8 cellular contexts compared by ENCODE assay signal in the genomic region with DNA sequence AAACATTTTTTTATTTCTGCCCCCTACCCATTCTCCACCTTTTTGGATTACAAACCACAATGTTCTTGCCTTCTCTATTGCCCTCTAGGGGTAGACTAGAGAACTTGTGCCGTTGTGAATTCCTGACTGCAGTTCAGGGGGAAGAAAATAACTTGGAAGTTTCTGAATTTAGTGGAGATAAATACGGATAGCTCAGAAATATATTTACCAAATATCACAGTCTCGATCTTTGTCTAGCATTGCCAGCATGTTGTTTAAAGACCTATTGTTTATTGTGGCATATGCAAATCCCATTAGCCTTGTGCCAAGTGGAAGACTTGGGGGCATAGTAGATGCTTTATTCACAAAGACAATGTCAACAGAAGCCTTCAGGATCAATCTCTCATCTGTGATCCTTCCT.
DNase-seq lines count a peak whose midpoint lies in the region; ATAC-seq, FAIRE-seq and TF ChIP-seq lines count a peak whose summit lies in the region.

No MANE protein-coding gene starts in this region.

- peak; percentile 52 for ATAC-seq in GM21515 (IDR thresholded peaks at IDR 0.05; ENCODE audit: unreplicated experiment)
- no peak for ATAC-seq in HG02588 (IDR thresholded peaks at IDR 0.05; ENCODE audit: unreplicated experiment)
- ATAC-seq in stimulated activated naive CD8-positive, alpha-beta T cell treated with anti-CD3 and anti-CD28 coated beads, Interleukin-15, amount 100 ng/mL, for 72 hours: no peak

- peak; percentile 2 for DNase-seq in DMS53 treated with DMSO at 0.1 percent for 48 hours (lab: John Stamatoyannopoulos, UW; ENCODE audit: unreplicated experiment)
- DNase-seq in NCI-H2171 treated with DMSO at 0.1 percent for 48 hours (lab: John Stamatoyannopoulos, UW): peak; percentile 49
- DNase-seq in H1 (ENCODE audit: low read depth in 1 of 2, low spot score in 2 of 2): no peak
- DNase-seq in pons (ENCODE audit: low spot score): peak; percentile 98
- no peak for DNase-seq in NCI-H1048 (lab: John Stamatoyannopoulos, UW)
- no peak for DNase-seq in stimulated activated naive CD8-positive, alpha-beta T cell treated with anti-CD3 and anti-CD28 coated beads, Interleukin-15, amount 100 ng/mL, for 72 hours

- peak; percentile 55 to 62 for TF ChIP-seq RAD21 in H1 (IDR thresholded peaks at IDR 0.05 in 1 of 2, conservative IDR thresholded peaks at IDR 0.05 in 1 of 2; ENCODE audit: low read depth in 2 of 2, low read length in 2 of 2)

- H2BK120ac ChIP-seq in H1 (replicated peaks; ENCODE audit: low read depth, low read length): no peak overlapping the region

- POLR2A ChIA-PET in H1 (lab: Charles Lee; ENCODE audit: partially characterized antibody): no interaction called here

- H3K27ac Mint-ChIP-seq in stimulated activated naive CD8-positive, alpha-beta T cell treated with anti-CD3 and anti-CD28 coated beads, Interleukin-15, amount 100 ng/mL, for 72 hours: no peak overlapping the region

- H2AFZ ChIP-seq in H1 (ENCODE audit: low read length): no peak overlapping the region

- H3K4me2 ChIP-seq in H1 (ENCODE audit: insufficient read depth in 1 of 2, low read depth in 2 of 2, low read length in 2 of 2): no peak overlapping the region

- H2BK15ac ChIP-seq in H1 (ENCODE audit: low read length): no peak overlapping the region

- FAIRE-seq in H1 (lab: Jason Lieb, UNC): peak; percentile 66

- no peaks in the 10 kb centered on the region for H3K79me1 ChIP-seq in H1 (ENCODE audit: low read depth, low read length)

- no peaks in the 10 kb centered on the region for H3K36me3 ChIP-seq in H1 (ENCODE audit: control insufficient read depth in 2 of 4, insufficient read depth in 4 of 4, low read length in 3 of 4)

- CTCF ChIA-PET in H1 (lab: Charles Lee; ENCODE audit: partially characterized antibody): interaction anchor here (0.6 to 3.1 kb wide), 25 partner anchors 9 to 1192 kb away, joined by 3 to 14 read pairs (median 3); no protein-coding TSS in a partner anchor

- no peak overlapping the region for H3K23ac ChIP-seq in H1 (ENCODE audit: insufficient read length)

- no peak overlapping the region for H3K27ac ChIP-seq in H1 (ENCODE audit: low read depth, low read length)

- no peaks in the 10 kb centered on the region for H3K27me3 ChIP-seq in H1 (replicated peaks in 1 of 4; ENCODE audit: control insufficient read depth in 3 of 4, extremely low read depth in 1 of 4, insufficient read depth in 3 of 4, low read length in 3 of 4)

- no peaks in the 10 kb centered on the region for H3K9me3 Mint-ChIP-seq in stimulated activated naive CD8-positive, alpha-beta T cell treated with anti-CD3 and anti-CD28 coated beads, Interleukin-15, amount 100 ng/mL, for 72 hours

- H4K5ac ChIP-seq in H1 (ENCODE audit: insufficient read length, low read depth, low read length): no peak overlapping the region

- no peak overlapping the region for H3K9ac ChIP-seq in H1 (replicated peaks in 1 of 4; ENCODE audit: extremely low read depth in 1 of 4, low read depth in 3 of 4, low read length in 3 of 4)

- H4K8ac ChIP-seq in H1 (ENCODE audit: extremely low read depth, insufficient read depth, low read length): no peak overlapping the region

- TF ChIP-seq POLR2A in H1 (IDR thresholded peaks at IDR 0.05; ENCODE audit: control extremely low read depth in 1 of 2, low read depth in 2 of 2, low read length in 2 of 2): no peak

- H3K56ac ChIP-seq in H1 (replicated peaks; ENCODE audit: insufficient read length, low read depth, low read length): no peak overlapping the region

- no peaks in the 10 kb centered on the region for H3K23me2 ChIP-seq in H1 (ENCODE audit: low read depth, low read length)

- H3K4me3 Mint-ChIP-seq in stimulated activated naive CD8-positive, alpha-beta T cell treated with anti-CD3 and anti-CD28 coated beads, Interleukin-15, amount 100 ng/mL, for 72 hours: no peak overlapping the region

- TF ChIP-seq CTCF in H1 (IDR thresholded peaks at IDR 0.05; ENCODE audit: control extremely low read depth in 1 of 3, insufficient read depth in 1 of 3, low read depth in 1 of 3, low read length in 3 of 3): peak in 2 of 3 experiments; percentile 59 to 68; a peak in 2 of 4 replicates

- no peak overlapping the region for H3K4me3 ChIP-seq in H1 (ENCODE audit: extremely low read depth in 1 of 4, insufficient read depth in 2 of 4, low read depth in 3 of 4, low read length in 4 of 4)

- H2BK20ac ChIP-seq in H1 (ENCODE audit: low read length): no peak overlapping the region

- H3K4me1 Mint-ChIP-seq in stimulated activated naive CD8-positive, alpha-beta T cell treated with anti-CD3 and anti-CD28 coated beads, Interleukin-15, amount 100 ng/mL, for 72 hours: no peaks in the 10 kb centered on the region

- H2BK5ac ChIP-seq in H1 (ENCODE audit: low read depth, low read length): no peak overlapping the region

- no peak overlapping the region for H2BK12ac ChIP-seq in H1 (ENCODE audit: low read depth, low read length)

- no peaks in the 10 kb centered on the region for H4K20me1 ChIP-seq in H1 (replicated peaks in 1 of 2; ENCODE audit: control insufficient read depth in 1 of 2, insufficient read depth in 2 of 2, low read length in 2 of 2)

- no peak overlapping the region for H3K14ac ChIP-seq in H1 (ENCODE audit: insufficient read length)

- no peak overlapping the region for H3K4ac ChIP-seq in H1 (replicated peaks; ENCODE audit: insufficient read length, low read depth, low read length)

- H2AK5ac ChIP-seq in H1 (ENCODE audit: low read depth, low read length): no peak overlapping the region

- H3K27me3 Mint-ChIP-seq in stimulated activated naive CD8-positive, alpha-beta T cell treated with anti-CD3 and anti-CD28 coated beads, Interleukin-15, amount 100 ng/mL, for 72 hours: peaks cover 8% of the 10 kb centered on the region

- H3K4me1 ChIP-seq in H1 (replicated peaks in 1 of 4; ENCODE audit: control insufficient read depth in 3 of 4, insufficient read depth in 4 of 4, low read length in 3 of 4): no peaks in the 10 kb centered on the region; a peak in 2 of 7 replicates

- H4K91ac ChIP-seq in H1 (replicated peaks; ENCODE audit: insufficient read length, low read length): no peak overlapping the region

- TF ChIP-seq EP300 in H1 (IDR thresholded peaks at IDR 0.05; ENCODE audit: borderline replicate concordance in 1 of 2, low read depth in 2 of 2, low read length in 2 of 2): no peak

- H3K9me3 ChIP-seq in H1 (ENCODE audit: insufficient read depth in 2 of 2, low read depth in 1 of 2, low read length in 1 of 2): no peaks in the 10 kb centered on the region

- WGBS in H1 (ENCODE audit: extremely low coverage in 1 of 2, insufficient coverage in 1 of 2, insufficient read length in 1 of 2, insufficient replicate concordance in 2 of 2, low coverage in 1 of 2, low lambda C conversion rate in 2 of 2, missing lambda C conversion rate in 1 of 2), 2 experiments: 38% methylated on average over 3 of the region's 3 CpGs; no CpG with 5 or more reads in 1 of the 2 experiments

- H3K79me2 ChIP-seq in H1 (ENCODE audit: control insufficient read depth in 1 of 2, insufficient read depth in 2 of 2, low read length in 2 of 2): no peaks in the 10 kb centered on the region

- H3K18ac ChIP-seq in H1 (ENCODE audit: extremely low read depth, low read length): no peak overlapping the region

TF ChIP-seq in H1, 55 proteins besides CTCF, POLR2A, EP300 and RAD21:
- TF ChIP-seq SIN3A (conservative IDR thresholded peaks at IDR 0.05 in 1 of 2, IDR thresholded peaks at IDR 0.05 in 1 of 2; ENCODE audit: low read depth in 1 of 2, low read length in 2 of 2) (no peak), BCL11A (IDR thresholded peaks at IDR 0.05; ENCODE audit: low read depth in 2 of 2, low read length in 2 of 2) (no peak), CTBP2 (IDR thresholded peaks at IDR 0.05; ENCODE audit: borderline replicate concordance, insufficient read depth, insufficient read length, low read length) (no peak), KDM4A (IDR thresholded peaks at IDR 0.05; ENCODE audit: low read depth, low read length, severe bottlenecking) (no peak), SP4 (IDR thresholded peaks at IDR 0.05; ENCODE audit: low read length) (no peak), GABPA (IDR thresholded peaks at IDR 0.05; ENCODE audit: borderline replicate concordance, insufficient read depth, low read length) (no peak), SIX5 (IDR thresholded peaks at IDR 0.05; ENCODE audit: low read depth, low read length) (no peak), RNF2 (IDR thresholded peaks at IDR 0.05; ENCODE audit: borderline replicate concordance, low read depth, low read length, missing control alignments, poor library complexity, severe bottlenecking) (no peak), SP1 (IDR thresholded peaks at IDR 0.05; ENCODE audit: low read depth, low read length) (no peak), CHD2 (IDR thresholded peaks at IDR 0.05; ENCODE audit: low read length) (no peak), POLR2AphosphoS5 (IDR thresholded peaks at IDR 0.05; ENCODE audit: low read depth, low read length) (no peak), NRF1 (IDR thresholded peaks at IDR 0.05; ENCODE audit: low read depth, low read length) (no peak), TAF7 (optimal IDR thresholded peaks at IDR 0.05; ENCODE audit: borderline replicate concordance, low read depth, low read length) (no peak), SUZ12 (IDR thresholded peaks at IDR 0.05; ENCODE audit: low read length) (no peak), ASH2L (IDR thresholded peaks at IDR 0.05; ENCODE audit: low read length) (no peak)
- TF ChIP-seq, protein P1, sequence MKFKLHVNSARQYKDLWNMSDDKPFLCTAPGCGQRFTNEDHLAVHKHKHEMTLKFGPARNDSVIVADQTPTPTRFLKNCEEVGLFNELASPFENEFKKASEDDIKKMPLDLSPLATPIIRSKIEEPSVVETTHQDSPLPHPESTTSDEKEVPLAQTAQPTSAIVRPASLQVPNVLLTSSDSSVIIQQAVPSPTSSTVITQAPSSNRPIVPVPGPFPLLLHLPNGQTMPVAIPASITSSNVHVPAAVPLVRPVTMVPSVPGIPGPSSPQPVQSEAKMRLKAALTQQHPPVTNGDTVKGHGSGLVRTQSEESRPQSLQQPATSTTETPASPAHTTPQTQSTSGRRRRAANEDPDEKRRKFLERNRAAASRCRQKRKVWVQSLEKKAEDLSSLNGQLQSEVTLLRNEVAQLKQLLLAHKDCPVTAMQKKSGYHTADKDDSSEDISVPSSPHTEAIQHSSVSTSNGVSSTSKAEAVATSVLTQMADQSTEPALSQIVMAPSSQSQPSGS (IDR thresholded peaks at IDR 0.05; ENCODE audit: low read length): no peak

Comparison
In these comparisons a context has a peak if more than half of its experiments do, and no peak if none do; other contexts are left out.
1. DNase-seq: peak in DMS53 treated with DMSO at 0.1 percent for 48 hours (single experiment), NCI-H2171 treated with DMSO at 0.1 percent for 48 hours (single experiment) and pons (single experiment); none in H1 (0 of 2), NCI-H1048 (single experiment) and stimulated activated naive CD8-positive, alpha-beta T cell treated with anti-CD3 and anti-CD28 coated beads, Interleukin-15, amount 100 ng/mL, for 72 hours (0 of 2).